34 cellular contexts compared by ENCODE assay signal in the genomic region with DNA sequence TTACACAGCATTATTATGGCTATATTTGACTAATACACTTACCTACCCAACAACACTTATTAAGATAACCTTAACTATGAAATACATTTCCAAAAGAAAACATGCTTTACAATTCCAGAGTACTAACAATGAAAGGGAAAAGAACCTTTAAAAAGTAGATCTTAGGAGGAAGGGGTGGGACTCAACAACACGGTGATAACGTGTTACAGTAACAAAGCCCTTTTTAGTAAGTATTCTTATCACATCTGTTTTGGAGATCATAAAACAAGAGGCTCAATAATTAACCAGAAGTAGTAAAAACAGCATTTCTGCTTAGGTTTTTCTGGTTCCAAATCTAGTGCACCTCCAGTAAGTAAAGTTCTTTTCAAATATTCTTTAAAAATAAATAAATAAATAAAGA.
"Had no signal": no experiment of that assay in that cellular context is flagged by ENCODE, and none has a peak within 500 bp of the region (broad histone marks: within the 10 kb centered on the region; RNA-seq: fewer than 3 reads in every experiment).

No MANE protein-coding gene starts in this region.

- H3K27me3 ChIP-seq: MG63 had no signal

- H3K36me3 ChIP-seq: MG63 had no signal

- DNase-seq: Karpas-422, Kasumi-1, MG63, MM.1S, MV-4-11, NCI-H1048, NCI-H1092, NCI-H1092 treated with DMSO at 0.1 percent for 48 hours, NCI-H1105, NCI-H1105 treated with DMSO at 0.1 percent for 48 hours, NCI-H1417, NCI-H1417 treated with DMSO at 0.1 percent for 48 hours, NCI-H1436, NCI-H1436 treated with DMSO at 0.1 percent for 48 hours, NCI-H146, NCI-H1694, NCI-H1694 treated with DMSO at 0.1 percent for 48 hours, NCI-H187, NCI-H187 treated with DMSO at 0.1 percent for 48 hours, NCI-H1930, NCI-H2029, NCI-H2029 treated with DMSO at 0.1 percent for 48 hours, NCI-H2081, NCI-H2081 treated with DMSO at 0.1 percent for 48 hours, NCI-H2107, NCI-H2171, NCI-H2171 treated with DMSO at 0.1 percent for 48 hours, NCI-H2227 treated with DMSO at 0.1 percent for 48 hours, NCI-H226, NCI-H345, NCI-H446, NCI-H446 treated with DMSO at 0.1 percent for 48 hours, NCI-H510A had no signal

- H3K4me3 ChIP-seq: MG63 had no signal

- H3K9me3 ChIP-seq: MG63 had no signal

- H3K27ac ChIP-seq: KMS-11 had no signal
